5 cellular contexts compared by ENCODE assay signal in genomic region chr5:91206103-91206502, GRCh38.
"Had no signal": no experiment of that assay in that cellular context is flagged by ENCODE, and none has a peak within 500 bp of the region (broad histone marks: within the 10 kb centered on the region; RNA-seq: fewer than 3 reads in every experiment).

No MANE protein-coding gene starts in this region.

- H2AFZ ChIP-seq: GM23338 had no signal

- DNase-seq: H9 had no signal

- ATAC-seq: GM23338, HepG2 had no signal

- H3K4me3 ChIP-seq: GM23338, K562 had no signal

- H3K4me2 ChIP-seq: GM23338 had no signal

- H3K27ac ChIP-seq: HL-60 had no signal
